ENCODE assay signal across 16 cellular contexts in genomic region chr2:69926849-69927515, GRCh38. TPM values are rescaled to one million over a fixed set of nuclear protein-coding genes. Genes with fewer than 3 reads are reported as not detected.
A peak's percentile ranks its signal among the peaks of the same experiment; 100 is the strongest.
DNase-seq lines count a peak whose midpoint lies in the region; ATAC-seq and TF ChIP-seq lines count a peak whose summit lies in the region.
"Had no signal": no experiment of that assay in that cellular context is flagged by ENCODE, and none has a peak within 500 bp of the region (broad histone marks: within the 10 kb centered on the region; RNA-seq: fewer than 3 reads in every experiment).

No MANE protein-coding gene starts in this region.

- no peak for TF ChIP-seq POLR2A in gastrocnemius medialis (IDR thresholded peaks at IDR 0.05)

- H3K27ac ChIP-seq in GM23338 (ENCODE audit: low read depth) = no peak overlapping the region
- H3K27ac ChIP-seq in PC-9 = peak overlapping the region; percentile 58
- H3K27ac ChIP-seq in gastrocnemius medialis = no peak overlapping the region
- H3K27ac ChIP-seq: C4-2B, foreskin keratinocyte had no signal

- H3K4me3 ChIP-seq in GM23338 = no peak overlapping the region
- no peak overlapping the region for H3K4me3 ChIP-seq in PC-9
- H3K4me3 ChIP-seq in fibroblast of pulmonary artery (replicated peaks; ENCODE audit: low read depth, low read length) = no peak overlapping the region
- no peak overlapping the region for H3K4me3 ChIP-seq in gastrocnemius medialis
- H3K4me3 ChIP-seq: HAP-1 had no signal

- H3K9me2 ChIP-seq in GM23338 (ENCODE audit: insufficient read depth) = no peaks in the 10 kb centered on the region
- no peaks in the 10 kb centered on the region for H3K9me2 ChIP-seq in PC-9 (ENCODE audit: insufficient read depth)

- DNase-seq in GM23338 (ENCODE audit: low spot score) (no peak), PC-9 (no peak), fibroblast of pulmonary artery (ENCODE audit: low read depth) (peak; percentile 93), gastrocnemius medialis (no peak), NCI-H2107 (lab: John Stamatoyannopoulos, UW) (no peak), NCI-H2227 (lab: John Stamatoyannopoulos, UW; ENCODE audit: unreplicated experiment) (no peak)
- DNase-seq in activated CD4-positive, alpha-beta T cell treated with anti-CD3 and anti-CD28 coated beads, Interleukin-2, amount 10 ng/mL, durations not matched to agents 7 days and 5 days = no peak
- DNase-seq: activated CD4-positive, CD25-positive, alpha-beta regulatory T cell treated with anti-CD3 and anti-CD28 coated beads, Interleukin-2, amount 50 U/mL, for 72 hours; cortex of kidney; naive thymus-derived CD8-positive, alpha-beta T cell; stimulated activated naive CD4-positive, alpha-beta T cell treated with Interleukin-2 at 50 U/mL for 16 hours; SW 1271 had no signal

- H2AFZ ChIP-seq in GM23338 = no peak overlapping the region
- no peak overlapping the region for H2AFZ ChIP-seq in PC-9

- POLR2A ChIA-PET in PC-9 (lab: Charles Lee; ENCODE audit: unreplicated experiment) = no interaction called here
- POLR2A ChIA-PET in activated CD4-positive, alpha-beta T cell treated with anti-CD3 and anti-CD28 coated beads, Interleukin-2, amount 10 ng/mL, durations not matched to agents 7 days and 5 days (lab: Charles Lee) = no interaction called here

- intact Hi-C loops in PC-9 (cut with micrococcal nuclease; ENCODE audit: unreplicated experiment) (no loop called here), gastrocnemius medialis (cut with DNase I; ENCODE audit: low total_unique reads) (no loop called here)

- H3K27me3 ChIP-seq in GM23338 (ENCODE audit: insufficient read depth) (no peaks in the 10 kb centered on the region), PC-9 (ENCODE audit: insufficient read depth, low read depth) (no peaks in the 10 kb centered on the region), gastrocnemius medialis (no peaks in the 10 kb centered on the region)
- H3K27me3 ChIP-seq: foreskin keratinocyte had no signal

- no peak overlapping the region for H3K4me3 Mint-ChIP-seq in GM23338
- H3K4me3 Mint-ChIP-seq in activated CD4-positive, alpha-beta T cell treated with anti-CD3 and anti-CD28 coated beads, Interleukin-2, amount 10 ng/mL, durations not matched to agents 7 days and 5 days = no peak overlapping the region
- H3K4me3 Mint-ChIP-seq: naive thymus-derived CD8-positive, alpha-beta T cell had no signal

- H3K4me1 Mint-ChIP-seq in GM23338 = peaks cover 4% of the 10 kb centered on the region; the same call in 2 of the 3 replicates
- H3K4me1 Mint-ChIP-seq in activated CD4-positive, alpha-beta T cell treated with anti-CD3 and anti-CD28 coated beads, Interleukin-2, amount 10 ng/mL, durations not matched to agents 7 days and 5 days = peaks cover 17% of the 10 kb centered on the region

- H3K36me3 ChIP-seq in GM23338 (ENCODE audit: insufficient read depth) (no peaks in the 10 kb centered on the region), PC-9 (ENCODE audit: low read depth) (peaks cover 41% of the 10 kb centered on the region), gastrocnemius medialis (peaks cover 0 to 10% of the 10 kb centered on the region in 2 donors)
- H3K36me3 ChIP-seq: HAP-1 had no signal

- peak overlapping the region; percentile 21; the same call in 1 of the 2 replicates for H3K27ac Mint-ChIP-seq in GM23338
- no peak overlapping the region for H3K27ac Mint-ChIP-seq in activated CD4-positive, alpha-beta T cell treated with anti-CD3 and anti-CD28 coated beads, Interleukin-2, amount 10 ng/mL, durations not matched to agents 7 days and 5 days

- ATAC-seq in GM23338 (no peak), gastrocnemius medialis (peak; percentile 35 to 71), GM19035 (IDR thresholded peaks at IDR 0.05; ENCODE audit: unreplicated experiment) (no peak)
- ATAC-seq: foreskin keratinocyte; naive thymus-derived CD8-positive, alpha-beta T cell had no signal

- H3K27me3 Mint-ChIP-seq in GM23338 (ENCODE audit: insufficient read depth, low read depth, poor library complexity) = no peaks in the 10 kb centered on the region
- no peaks in the 10 kb centered on the region for H3K27me3 Mint-ChIP-seq in activated CD4-positive, alpha-beta T cell treated with anti-CD3 and anti-CD28 coated beads, Interleukin-2, amount 10 ng/mL, durations not matched to agents 7 days and 5 days
- H3K27me3 Mint-ChIP-seq: naive thymus-derived CD8-positive, alpha-beta T cell had no signal

- H4K20me1 ChIP-seq in GM23338 (replicated peaks; ENCODE audit: insufficient read depth) (no peaks in the 10 kb centered on the region), PC-9 (ENCODE audit: insufficient read depth) (no peaks in the 10 kb centered on the region)

- in situ Hi-C loops in gastrocnemius medialis (cut with MboI; ENCODE audit: low sequenced_read_pairs in 4 of 4) = no loop called here

- H3K9me3 ChIP-seq in PC-9 (ENCODE audit: insufficient read depth, low read depth) (no peaks in the 10 kb centered on the region; the same call in 1 of the 2 replicates), gastrocnemius medialis (no peaks in the 10 kb centered on the region)
- H3K9me3 ChIP-seq: HAP-1 had no signal

- BruUV-seq in PC-9 (replicated peaks; lab: Mats Ljungman, UMichigan) = no TSS peak

- H3K4me1 ChIP-seq in GM23338 (ENCODE audit: insufficient read depth) = no peaks in the 10 kb centered on the region
- H3K4me1 ChIP-seq in PC-9 (replicated peaks; ENCODE audit: insufficient read depth) = peaks cover 19% of the 10 kb centered on the region
- peaks cover 4 to 9% of the 10 kb centered on the region in 2 donors for H3K4me1 ChIP-seq in gastrocnemius medialis
- H3K4me1 ChIP-seq: foreskin keratinocyte had no signal

- H3K9me3 Mint-ChIP-seq in GM23338 = no peaks in the 10 kb centered on the region
- H3K9me3 Mint-ChIP-seq in activated CD4-positive, alpha-beta T cell treated with anti-CD3 and anti-CD28 coated beads, Interleukin-2, amount 10 ng/mL, durations not matched to agents 7 days and 5 days = no peaks in the 10 kb centered on the region
- H3K9me3 Mint-ChIP-seq: naive thymus-derived CD8-positive, alpha-beta T cell had no signal

- CTCF ChIA-PET in PC-9 (lab: Charles Lee) = no interaction called here
- CTCF ChIA-PET in activated CD4-positive, alpha-beta T cell treated with anti-CD3 and anti-CD28 coated beads, Interleukin-2, amount 10 ng/mL, durations not matched to agents 7 days and 5 days (lab: Charles Lee) = interaction anchor here (0.6 kb wide), 1 partner anchor 96 kb away, joined by 4 read pairs; no protein-coding TSS in a partner anchor

- no peak overlapping the region for H3K4me2 ChIP-seq in GM23338
- H3K4me2 ChIP-seq in PC-9 = peak overlapping the region; percentile 15; the same call in 1 of the 2 replicates

- no peaks in the 10 kb centered on the region for H3F3A ChIP-seq in GM23338 (replicated peaks; ENCODE audit: low read depth)
- H3F3A ChIP-seq in PC-9 (ENCODE audit: insufficient read depth, low read depth) = peaks cover 5% of the 10 kb centered on the region; the same call in 1 of the 2 replicates

- H3K79me2 ChIP-seq in GM23338 (replicated peaks; ENCODE audit: insufficient read depth) (no peaks in the 10 kb centered on the region), PC-9 (ENCODE audit: low read depth) (0 out of 2 replicates have a peak, but pooled peaks cover 18% of the 10 kb centered on the region)

- H3K36me3 Mint-ChIP-seq in GM23338 (ENCODE audit: low read depth) = no peaks in the 10 kb centered on the region
- peaks cover 48% of the 10 kb centered on the region for H3K36me3 Mint-ChIP-seq in activated CD4-positive, alpha-beta T cell treated with anti-CD3 and anti-CD28 coated beads, Interleukin-2, amount 10 ng/mL, durations not matched to agents 7 days and 5 days (ENCODE audit: low read depth)

- no peak for TF ChIP-seq CTCF in GM23338 (conservative IDR thresholded peaks at IDR 0.05; ENCODE audit: low read depth in 2 of 2)
- no peak for TF ChIP-seq CTCF in PC-9 (conservative IDR thresholded peaks at IDR 0.05)
- no peak for TF ChIP-seq CTCF in fibroblast of pulmonary artery (IDR thresholded peaks at IDR 0.05; ENCODE audit: low read length, missing control alignments)
- TF ChIP-seq CTCF in gastrocnemius medialis (IDR thresholded peaks at IDR 0.05 in 4 of 5, conservative IDR thresholded peaks at IDR 0.05 in 1 of 5) = no peak

TF ChIP-seq in GM23338, 12 proteins besides CTCF, POLR2A, EP300 and RAD21 (continues in another document):
- TF ChIP-seq CREB1 (CRISPR knock-in tag; IDR thresholded peaks at IDR 0.05; ENCODE audit: low read depth) = no peak
- TF ChIP-seq POLR2AphosphoS5 (IDR thresholded peaks at IDR 0.05; ENCODE audit: low read depth) = no peak

RNA-seq across cellular contexts. Expression of gene MXD1, which starts 12.1 kb away (rescaled TPM):
- 1.5 and 1.8 TPM in 2 replicates for total RNA-seq in GM23338 (2014; rRNA removed; shearing (Covaris generic))
- 3.6 and 3.9 TPM in 2 replicates for polyA plus RNA-seq in GM23338 (2016; fragmentation: Nextera tagmentation; extraction: Ambion mirVana)
- total RNA-seq in PC-9 (2021) (8.5 and 8.8 TPM in 2 replicates), gastrocnemius medialis (1 to 10 TPM; 6.1 to 8.6 (median 6.9) TPM)
- 10 to 100 TPM; 17.0 to 19.1 TPM for total RNA-seq in activated CD4-positive, alpha-beta T cell treated with anti-CD3 and anti-CD28 coated beads, Interleukin-2, amount 10 ng/mL, durations not matched to agents 7 days and 5 days

RNA-seq across cellular contexts. Expression of gene SNRNP27, which starts 33.2 kb away (rescaled TPM):
- total RNA-seq in GM23338 (2014; rRNA removed; shearing (Covaris generic)) = 54.3 and 65.2 TPM in 2 replicates
- 133 and 135 TPM in 2 replicates for polyA plus RNA-seq in GM23338 (2016; fragmentation: Nextera tagmentation; extraction: Ambion mirVana)
- total RNA-seq in PC-9 (2021) = 29.9 and 38.1 TPM in 2 replicates
- total RNA-seq in gastrocnemius medialis = 100 to 1,000 TPM; 109 to 161 (median 130) TPM
- 10 to 100 TPM; 58.1 to 62.8 TPM for total RNA-seq in activated CD4-positive, alpha-beta T cell treated with anti-CD3 and anti-CD28 coated beads, Interleukin-2, amount 10 ng/mL, durations not matched to agents 7 days and 5 days

RNA-seq across cellular contexts. Expression of gene ASPRV1, which starts 34.4 kb away (rescaled TPM):
- total RNA-seq in GM23338 (2014; rRNA removed; shearing (Covaris generic)) = 0.82 and 1.4 TPM in 2 replicates
- 0.54 and 0.60 TPM in 2 replicates for polyA plus RNA-seq in GM23338 (2016; fragmentation: Nextera tagmentation; extraction: Ambion mirVana)
- 0.30 and 0.48 TPM in 2 replicates for total RNA-seq in PC-9 (2021)
- total RNA-seq in gastrocnemius medialis = 1 to 10 TPM in 1 of 4 donors, under 1 TPM in 3; 0.39 to 3.1 (median 0.61) TPM
- total RNA-seq in activated CD4-positive, alpha-beta T cell treated with anti-CD3 and anti-CD28 coated beads, Interleukin-2, amount 10 ng/mL, durations not matched to agents 7 days and 5 days = under 1 TPM; 0.69 to 0.99 TPM

Comparison
In these comparisons a context has a peak if more than half of its experiments do, and no peak if none do; other contexts are left out.
1. ATAC-seq: peak in gastrocnemius medialis (2 of 2); none in GM23338 (single experiment) and GM19035 (single experiment).